Comparison of ENCODE assay signal across 8 cellular contexts in the genomic region with DNA sequence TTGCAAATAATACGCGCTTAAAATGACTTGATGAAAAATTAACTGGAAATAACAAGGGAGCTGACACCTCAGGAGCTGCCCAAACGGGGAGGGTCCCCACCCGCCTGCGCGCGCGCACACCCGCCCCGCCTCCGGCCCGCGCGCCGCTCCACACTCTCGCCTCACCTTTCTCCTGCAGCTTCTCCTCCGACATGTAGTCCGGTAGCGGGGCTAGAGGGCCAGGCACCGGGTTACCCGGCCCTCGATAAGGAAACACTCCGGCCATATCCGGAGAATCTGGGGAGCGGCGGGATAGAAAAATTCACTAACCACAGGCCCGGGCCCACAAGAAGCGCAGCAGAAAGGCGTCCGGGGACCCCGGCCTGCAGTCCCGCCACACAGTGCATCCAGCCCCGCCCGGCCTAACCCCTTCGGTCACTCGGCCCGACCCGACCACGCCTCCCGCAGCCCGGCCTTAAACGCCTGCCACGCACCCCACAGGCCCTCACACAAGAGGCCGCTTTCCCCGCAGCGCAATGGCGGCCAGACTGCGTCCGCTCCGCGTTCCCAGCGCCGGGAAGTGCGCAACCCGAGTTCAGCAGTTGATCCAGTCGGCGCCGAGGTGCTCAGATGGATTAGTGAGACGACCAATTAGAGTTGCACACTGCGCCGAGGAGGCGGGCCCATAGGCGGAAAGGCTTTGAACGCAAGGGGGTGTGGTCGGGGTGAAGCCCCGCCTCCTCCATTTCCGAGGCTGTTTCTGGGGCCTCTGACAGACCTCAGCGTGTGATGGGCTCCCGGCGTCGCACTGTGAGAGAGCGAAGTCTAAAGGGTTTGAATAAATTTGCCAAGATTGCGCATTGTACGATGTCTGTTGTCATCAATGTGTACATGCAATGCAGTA. TPM values are rescaled to one million over a fixed set of nuclear protein-coding genes. Genes with fewer than 3 reads are reported as not detected.
DNase-seq lines count a peak whose midpoint lies in the region; ATAC-seq and TF ChIP-seq lines count a peak whose summit lies in the region.

Gene PRPF8, minus strand, starts transcription at position 561 of the 883 bp plus-strand sequence. Its CDS starts 296 bp downstream, at position 265.

- no peaks in the 10 kb centered on the region for H3K27me3 ChIP-seq in DND-41 (ENCODE audit: insufficient read depth, low read length, poor library complexity)
- H3K27me3 ChIP-seq in GM23248 (replicated peaks; ENCODE audit: insufficient read depth): no peaks in the 10 kb centered on the region

- no peaks in the 10 kb centered on the region for H3F3A ChIP-seq in GM23248 (ENCODE audit: insufficient read depth)

- peak within 1 kb of the TSS; percentile 97 for H3K4me3 Mint-ChIP-seq in activated T-helper 1 cell treated with anti-CD3 and anti-CD28 coated beads, Interleukin-12 subunit alpha, Interleukin-12 subunit beta, Interleukin-2, Interleukin-4 antibody, amounts not matched to agents 30 ng/mL and 10 ng/mL and 1 ng/mL, durations not matched to agents 14 hours and 24 hours and 36 hours
- peak within 1 kb of the TSS; percentile 91 to 100 (median 98) for H3K4me3 Mint-ChIP-seq in naive B cell
- H3K4me3 Mint-ChIP-seq in stimulated activated memory B cell treated with anti-CD40 and anti-IgM and Interleukin-4, amounts not matched to agents 10 μg/mL and 1 μg/mL and 100 μg/mL, for 72 hours: peak within 1 kb of the TSS; percentile 92

- H3K79me2 ChIP-seq in DND-41 (ENCODE audit: insufficient read depth, low read length) (peaks cover 54% of the 10 kb centered on the region), GM23248 (ENCODE audit: insufficient read depth) (peaks cover 49% of the 10 kb centered on the region)

- ATAC-seq in DND-41 (ENCODE audit: insufficient read depth, low read depth) (peak; percentile 98), naive B cell (ENCODE audit: low read depth in 2 of 2) (peak; percentile 96 to 98)
- peak; percentile 100 for ATAC-seq in stimulated activated memory B cell treated with anti-CD40 and anti-IgM and Interleukin-4, amounts not matched to agents 10 μg/mL and 1 μg/mL and 100 μg/mL, for 72 hours

- H3K4me3 ChIP-seq in DND-41 (ENCODE audit: low read depth in 1 of 2, low read length in 2 of 2): peak within 1 kb of the TSS; percentile 94 to 95
- H3K4me3 ChIP-seq in GM23248: peak within 1 kb of the TSS; percentile 84

- H3K4me2 ChIP-seq in DND-41 (ENCODE audit: insufficient read depth, low read length) (peak within 1 kb of the TSS; percentile 86), GM23248 (ENCODE audit: unreplicated experiment) (peak within 1 kb of the TSS; percentile 92)

- H3K36me3 ChIP-seq in DND-41 (ENCODE audit: insufficient read depth, low read length): peaks cover 41% of the 10 kb centered on the region
- peaks cover 34% of the 10 kb centered on the region for H3K36me3 ChIP-seq in GM23248 (ENCODE audit: low read depth)

- H3K4me1 ChIP-seq in DND-41 (ENCODE audit: insufficient read depth, low read length): peaks cover 43% of the 10 kb centered on the region
- H3K4me1 ChIP-seq in GM23248 (ENCODE audit: insufficient read depth): peaks cover 7% of the 10 kb centered on the region

- H3K27ac Mint-ChIP-seq in activated T-helper 1 cell treated with anti-CD3 and anti-CD28 coated beads, Interleukin-12 subunit alpha, Interleukin-12 subunit beta, Interleukin-2, Interleukin-4 antibody, amounts not matched to agents 30 ng/mL and 10 ng/mL and 1 ng/mL, durations not matched to agents 14 hours and 24 hours and 36 hours: peak within 1 kb of the TSS; percentile 93
- H3K27ac Mint-ChIP-seq in naive B cell: peak within 1 kb of the TSS; percentile 97 to 100 (median 99)
- H3K27ac Mint-ChIP-seq in stimulated activated memory B cell treated with anti-CD40 and anti-IgM and Interleukin-4, amounts not matched to agents 10 μg/mL and 1 μg/mL and 100 μg/mL, for 72 hours: peak within 1 kb of the TSS; percentile 96

- H3K27ac ChIP-seq in DND-41 (ENCODE audit: low read length) (peak within 1 kb of the TSS; percentile 90), GM23248 (peak within 1 kb of the TSS; percentile 81)

- H4K20me1 ChIP-seq in DND-41 (ENCODE audit: insufficient read depth, low read length) (peaks cover 46% of the 10 kb centered on the region), GM23248 (ENCODE audit: insufficient read depth) (0 out of 2 replicates have a peak, but pooled peaks cover 6% of the 10 kb centered on the region)

- in situ Hi-C loops in GM23248 (cut with MboI): no loop called here

- H3K27me3 Mint-ChIP-seq in activated T-helper 1 cell treated with anti-CD3 and anti-CD28 coated beads, Interleukin-12 subunit alpha, Interleukin-12 subunit beta, Interleukin-2, Interleukin-4 antibody, amounts not matched to agents 30 ng/mL and 10 ng/mL and 1 ng/mL, durations not matched to agents 14 hours and 24 hours and 36 hours (ENCODE audit: insufficient read depth): no peaks in the 10 kb centered on the region
- peaks cover 0 to 4% (median 0%) of the 10 kb centered on the region in 3 donors for H3K27me3 Mint-ChIP-seq in naive B cell
- H3K27me3 Mint-ChIP-seq in stimulated activated memory B cell treated with anti-CD40 and anti-IgM and Interleukin-4, amounts not matched to agents 10 μg/mL and 1 μg/mL and 100 μg/mL, for 72 hours: no peaks in the 10 kb centered on the region

- peaks cover 36% of the 10 kb centered on the region for H3K4me1 Mint-ChIP-seq in activated T-helper 1 cell treated with anti-CD3 and anti-CD28 coated beads, Interleukin-12 subunit alpha, Interleukin-12 subunit beta, Interleukin-2, Interleukin-4 antibody, amounts not matched to agents 30 ng/mL and 10 ng/mL and 1 ng/mL, durations not matched to agents 14 hours and 24 hours and 36 hours (ENCODE audit: low read depth)
- peaks cover 35 to 48% (median 38%) of the 10 kb centered on the region in 3 donors for H3K4me1 Mint-ChIP-seq in naive B cell
- peaks cover 37% of the 10 kb centered on the region for H3K4me1 Mint-ChIP-seq in stimulated activated memory B cell treated with anti-CD40 and anti-IgM and Interleukin-4, amounts not matched to agents 10 μg/mL and 1 μg/mL and 100 μg/mL, for 72 hours

- H3K36me3 Mint-ChIP-seq in activated T-helper 1 cell treated with anti-CD3 and anti-CD28 coated beads, Interleukin-12 subunit alpha, Interleukin-12 subunit beta, Interleukin-2, Interleukin-4 antibody, amounts not matched to agents 30 ng/mL and 10 ng/mL and 1 ng/mL, durations not matched to agents 14 hours and 24 hours and 36 hours (ENCODE audit: low read depth): peaks cover 49% of the 10 kb centered on the region
- H3K36me3 Mint-ChIP-seq in naive B cell: peaks cover 19 to 31% of the 10 kb centered on the region in 2 donors
- H3K36me3 Mint-ChIP-seq in stimulated activated memory B cell treated with anti-CD40 and anti-IgM and Interleukin-4, amounts not matched to agents 10 μg/mL and 1 μg/mL and 100 μg/mL, for 72 hours: peaks cover 53% of the 10 kb centered on the region

- H2AFZ ChIP-seq in DND-41 (ENCODE audit: low read depth, low read length) (peak within 1 kb of the TSS; percentile 94), GM23248 (peak within 1 kb of the TSS; percentile 99)

- peak; percentile 98 for DNase-seq in DND-41
- DNase-seq in GM23248: peak; percentile 99
- peak; percentile 85 to 89 for DNase-seq in Kasumi-1 (lab: John Stamatoyannopoulos, UW)
- DNase-seq in RPMI7951 (ENCODE audit: low read depth): peak; percentile 94
- peak; percentile 98 for DNase-seq in activated T-helper 1 cell treated with anti-CD3 and anti-CD28 coated beads, Interleukin-12 subunit alpha, Interleukin-12 subunit beta, Interleukin-2, Interleukin-4 antibody, amounts not matched to agents 30 ng/mL and 10 ng/mL and 1 ng/mL, durations not matched to agents 14 hours and 24 hours and 36 hours (ENCODE audit: low spot score)
- peak; percentile 95 for DNase-seq in fibroblast of gingiva (ENCODE audit: low read depth)
- DNase-seq in naive B cell: peak; percentile 98

- no peaks in the 10 kb centered on the region for H3K9me2 ChIP-seq in GM23248 (ENCODE audit: insufficient read depth)

- intact Hi-C loops in activated T-helper 1 cell treated with anti-CD3 and anti-CD28 coated beads, Interleukin-12 subunit alpha, Interleukin-12 subunit beta, Interleukin-2, Interleukin-4 antibody, amounts not matched to agents 30 ng/mL and 10 ng/mL and 1 ng/mL, durations not matched to agents 14 hours and 24 hours and 36 hours (cut with micrococcal nuclease): loop anchor here (1.0 to 2.0 kb wide), 5 partner anchors 32 to 652 kb away; partner anchors contain the start of genes RILP, TSR1 and WDR81

- H3K9me3 ChIP-seq in DND-41 (ENCODE audit: insufficient read depth, low read length, severe bottlenecking): no peaks in the 10 kb centered on the region
- H3K9me3 ChIP-seq in GM23248 (ENCODE audit: low read depth): no peaks in the 10 kb centered on the region

- TF ChIP-seq CTCF in DND-41 (IDR thresholded peaks at IDR 0.05; ENCODE audit: borderline replicate concordance, extremely low read depth, low read length, poor library complexity, severe bottlenecking): no peak

- peak within 1 kb of the TSS; percentile 98 for H3K9ac ChIP-seq in DND-41 (ENCODE audit: low read depth, low read length)
- H3K9ac ChIP-seq in GM23248: peak within 1 kb of the TSS; percentile 91

- H3K9me3 Mint-ChIP-seq in activated T-helper 1 cell treated with anti-CD3 and anti-CD28 coated beads, Interleukin-12 subunit alpha, Interleukin-12 subunit beta, Interleukin-2, Interleukin-4 antibody, amounts not matched to agents 30 ng/mL and 10 ng/mL and 1 ng/mL, durations not matched to agents 14 hours and 24 hours and 36 hours: no peaks in the 10 kb centered on the region
- H3K9me3 Mint-ChIP-seq in naive B cell: no peaks in the 10 kb centered on the region
- no peaks in the 10 kb centered on the region for H3K9me3 Mint-ChIP-seq in stimulated activated memory B cell treated with anti-CD40 and anti-IgM and Interleukin-4, amounts not matched to agents 10 μg/mL and 1 μg/mL and 100 μg/mL, for 72 hours

- 0 to 1% methylated on average over 65 to 74 of the region's 74 CpGs for WGBS in GM23248 (ENCODE audit: low coverage in 1 of 2, low lambda C conversion rate in 2 of 2, missing lambda C conversion rate in 2 of 2), 2 experiments

RNA-seq across cellular contexts. Expression of gene PRPF8, which starts in this region (rescaled TPM):
- 72.2 and 76.9 TPM in 2 replicates for total RNA-seq in GM23248 (2014; rRNA removed; shearing (Covaris generic))
- 90.3 and 93.8 TPM in 2 replicates for polyA plus RNA-seq in GM23248 (2016; fragmentation: Nextera tagmentation; extraction: Ambion mirVana)
- 65.7 and 69.7 TPM in 2 replicates for total RNA-seq in RPMI7951 (2014; rRNA removed; shearing (Covaris generic))
- total RNA-seq in activated T-helper 1 cell treated with anti-CD3 and anti-CD28 coated beads, Interleukin-12 subunit alpha, Interleukin-12 subunit beta, Interleukin-2, Interleukin-4 antibody, amounts not matched to agents 30 ng/mL and 10 ng/mL and 1 ng/mL, durations not matched to agents 14 hours and 24 hours and 36 hours: 405 and 410 TPM in 2 replicates
- polyA plus RNA-seq in naive B cell (ENCODE audit: low read depth in 6 of 6): 100 to 1,000 TPM in 5 of 6 donors, 10 to 100 TPM in 1; 54.2 to 184 (median 139) TPM

Comparison
In these comparisons a context has a peak if more than half of its experiments do, and no peak if none do; other contexts are left out.
1. Peak in every context shown above with its lines: DNase-seq, ATAC-seq, H3K4me3 ChIP-seq and H3K27ac ChIP-seq.